In genomic region chr16:48607056-48607825, GRCh38 we compare ENCODE assay signal across 10 cellular contexts. TPM values are rescaled to one million over a fixed set of nuclear protein-coding genes. Genes with fewer than 3 reads are reported as not detected.
A peak's percentile ranks its signal among the peaks of the same experiment; 100 is the strongest.
DNase-seq lines count a peak whose midpoint lies in the region; ATAC-seq and TF ChIP-seq lines count a peak whose summit lies in the region.
"Had no signal": no experiment of that assay in that cellular context is flagged by ENCODE, and none has a peak within 500 bp of the region (broad histone marks: within the 10 kb centered on the region; RNA-seq: fewer than 3 reads in every experiment).

No MANE protein-coding gene starts in this region.

- no peaks in the 10 kb centered on the region for H3F3A ChIP-seq in PC-3 (ENCODE audit: low read length, unreplicated experiment)

- H3K4me1 ChIP-seq in PC-3 (ENCODE audit: insufficient read depth, low read length) (peaks cover 25% of the 10 kb centered on the region), psoas muscle (peaks cover 67% of the 10 kb centered on the region)

- no peak for TF ChIP-seq CTCF in PC-3 (conservative IDR thresholded peaks at IDR 0.05; ENCODE audit: low read depth, low read length)
- TF ChIP-seq CTCF in fibroblast of the aortic adventitia (IDR thresholded peaks at IDR 0.05; ENCODE audit: insufficient read depth, low read length): no peak
- TF ChIP-seq CTCF in psoas muscle (IDR thresholded peaks at IDR 0.05): no peak

- ATAC-seq in PC-3 (peak; percentile 91), psoas muscle (peak in 1 of 4 donors; percentile 25), GM21619 (IDR thresholded peaks at IDR 0.05; ENCODE audit: unreplicated experiment) (no peak)

- BruUV-seq in PC-3 (replicated peaks; lab: Mats Ljungman, UMichigan): no TSS peak

- POLR2A ChIA-PET in PC-3 (lab: Charles Lee; ENCODE audit: unreplicated experiment): no interaction called here

- H3K9me3 ChIP-seq in PC-3 (ENCODE audit: low read length) (no peaks in the 10 kb centered on the region), psoas muscle (no peaks in the 10 kb centered on the region)

- peak overlapping the region; percentile 88 for H3K9ac ChIP-seq in PC-3 (ENCODE audit: low read length)

- peak overlapping the region; percentile 84 for H3K4me2 ChIP-seq in PC-3 (ENCODE audit: low read length)

- H2AFZ ChIP-seq in PC-3 (ENCODE audit: low read length): no peak overlapping the region

- H3K9me2 ChIP-seq in PC-3 (replicated peaks; ENCODE audit: low read length): no peaks in the 10 kb centered on the region

- H3K27me3 ChIP-seq in PC-3 (ENCODE audit: low read length) (no peaks in the 10 kb centered on the region), psoas muscle (ENCODE audit: insufficient read depth in 3 of 3, low read length in 2 of 3) (no peaks in the 10 kb centered on the region)
- H3K27me3 ChIP-seq: SJSA1 had no signal

- intact Hi-C loops in PC-3 (cut with micrococcal nuclease) (loop anchor here (2.0 to 5.0 kb wide), 3 partner anchors 16 to 240 kb away; no protein-coding TSS in a partner anchor), psoas muscle (cut with DNase I) (loop anchor here in 1 of 2 donors (5.0 kb wide), 1 partner anchor 45 kb away; no protein-coding TSS in a partner anchor)

- H3K27ac ChIP-seq in PC-3 (ENCODE audit: low read length) (peak overlapping the region; percentile 75), psoas muscle (peak overlapping the region; percentile 14)
- H3K27ac ChIP-seq: SJSA1 had no signal

- DNase-seq in EH (ENCODE audit: low read depth): peak; percentile 66
- DNase-seq in PC-3: peak; percentile 85
- DNase-seq in fibroblast of the aortic adventitia (ENCODE audit: low read depth): peak; percentile 63
- DNase-seq in psoas muscle: no peak
- no peak for DNase-seq in RKO (ENCODE audit: low spot score)
- no peak for DNase-seq in T-helper 1 cell
- DNase-seq in NCI-H146 treated with DMSO at 0.1 percent for 48 hours (lab: John Stamatoyannopoulos, UW; ENCODE audit: unreplicated experiment): no peak
- DNase-seq: occipital lobe had no signal

- H3K36me3 ChIP-seq in PC-3 (ENCODE audit: low read depth, low read length) (no peaks in the 10 kb centered on the region), psoas muscle (ENCODE audit: insufficient read depth in 1 of 2, low read depth in 1 of 2) (no peaks in the 10 kb centered on the region)

- H3K4me3 ChIP-seq in PC-3 (ENCODE audit: low read length): peak overlapping the region; percentile 80
- H3K4me3 ChIP-seq in fibroblast of the aortic adventitia (ENCODE audit: low read depth, low read length): peak overlapping the region; percentile 15
- peak overlapping the region; percentile 100 for H3K4me3 ChIP-seq in psoas muscle
- H3K4me3 ChIP-seq: SJSA1 had no signal

- CTCF ChIA-PET in PC-3 (lab: Charles Lee): interaction anchor here (0.6 to 1.5 kb wide), 2 partner anchors 16 to 73 kb away, joined by 3 to 4 read pairs; no protein-coding TSS in a partner anchor

- 42 to 56% (median 54%) methylated on average over 7 of the region's 7 CpGs for whole genome bisulfite sequencing in psoas muscle, 3 donors

- peaks cover 72% of the 10 kb centered on the region for H3K79me2 ChIP-seq in PC-3 (ENCODE audit: low read length)

- peaks cover 17% of the 10 kb centered on the region; the same call in 1 of the 2 replicates for H4K20me1 ChIP-seq in PC-3 (ENCODE audit: low read length)

RNA-seq across cellular contexts. Expression of gene N4BP1, which starts 2.7 kb away (rescaled TPM):
- 7.6 and 16.6 TPM in 2 replicates for total RNA-seq in PC-3 (2014; rRNA removed)
- total RNA-seq in fibroblast of the aortic adventitia (ENCODE audit: low replicate concordance): 28.9 and 122 TPM in 2 replicates
- total RNA-seq in psoas muscle: 10 to 100 TPM; 13.9 to 24.3 (median 17.4) TPM
- 10 to 100 TPM in 2 of 3 donors, 1 to 10 TPM in 1; 7.0 to 17.5 (median 15.5) TPM for polyA plus RNA-seq in psoas muscle

Comparison
In these comparisons a context has a peak if more than half of its experiments do, and no peak if none do; other contexts are left out.
1. DNase-seq: peak in EH (single experiment), PC-3 (single experiment) and fibroblast of the aortic adventitia (single experiment); none in psoas muscle (0 of 2), RKO (single experiment), T-helper 1 cell (0 of 5) and NCI-H146 treated with DMSO at 0.1 percent for 48 hours (single experiment).
2. H3K4me3 ChIP-seq: peak in every context shown above with its lines; median percentile 100 in psoas muscle; 80 in PC-3; 15 in fibroblast of the aortic adventitia.